ENCODE assay signal across 1 cellular context in genomic region chr9:2228641-2229040, GRCh38.
TF ChIP-seq lines count a peak whose summit lies in the region.

No MANE protein-coding gene starts in this region.

TF ChIP-seq in H1, 55 proteins besides CTCF, POLR2A, EP300 and RAD21:
- no peak for TF ChIP-seq TCF12 (IDR thresholded peaks at IDR 0.05; ENCODE audit: low read depth, low read length)
- no peak for TF ChIP-seq CHD2 (IDR thresholded peaks at IDR 0.05; ENCODE audit: low read length)
- TF ChIP-seq CTBP2 (IDR thresholded peaks at IDR 0.05; ENCODE audit: borderline replicate concordance, insufficient read depth, insufficient read length, low read length) = no peak
- TF ChIP-seq RBBP5 (IDR thresholded peaks at IDR 0.05; ENCODE audit: borderline replicate concordance, low read depth, low read length) = no peak
- no peak for TF ChIP-seq ASH2L (IDR thresholded peaks at IDR 0.05; ENCODE audit: low read length)
- no peak for TF ChIP-seq JUN (IDR thresholded peaks at IDR 0.05; ENCODE audit: low read depth, low read length)
